In genomic region chr19:47891923-47892666, GRCh38 we compare ENCODE assay signal across 1 cellular context.
TF ChIP-seq lines count a peak whose summit lies in the region.

No MANE protein-coding gene starts in this region.

TF ChIP-seq in K562, 482 proteins besides CTCF, POLR2A, EP300 and RAD21 (continued from another document and continues in another):
- TF ChIP-seq ZNF766 (CRISPR knock-in tag; conservative IDR thresholded peaks at IDR 0.05): peak; percentile 98
- peak; percentile 93 for TF ChIP-seq TARDBP (IDR thresholded peaks at IDR 0.05)
- TF ChIP-seq HNRNPH1 (optimal IDR thresholded peaks at IDR 0.05; ENCODE audit: low read depth, low read length): no peak
- TF ChIP-seq GTF2E2 (tag; IDR thresholded peaks at IDR 0.05): peak; percentile 65; the same call in 1 of the 2 replicates
- no peak for TF ChIP-seq CCAR2 (IDR thresholded peaks at IDR 0.05; ENCODE audit: low read depth, low read length)
- no peak for TF ChIP-seq BRD9 (IDR thresholded peaks at IDR 0.05; ENCODE audit: low read depth, partially characterized antibody)
- no peak for TF ChIP-seq CHD7 (IDR thresholded peaks at IDR 0.05; ENCODE audit: low read depth, low read length)
- peak; percentile 38 to 43; a peak in 3 of 4 replicates for TF ChIP-seq NRF1 (conservative IDR thresholded peaks at IDR 0.05 in 1 of 2, IDR thresholded peaks at IDR 0.05 in 1 of 2)
- no peak for TF ChIP-seq PHTF2 (CRISPR knock-in tag; IDR thresholded peaks at IDR 0.05)
- TF ChIP-seq PTTG1 (tag; IDR thresholded peaks at IDR 0.05; ENCODE audit: low read depth): no peak
- no peak for TF ChIP-seq GTF3C2 (IDR thresholded peaks at IDR 0.05; ENCODE audit: borderline replicate concordance, extremely low read depth, insufficient read length)
- peak; percentile 38; the same call in 1 of the 2 replicates for TF ChIP-seq BCL6 (CRISPR knock-in tag; IDR thresholded peaks at IDR 0.05)
- TF ChIP-seq EHMT2 (IDR thresholded peaks at IDR 0.05): no peak
- TF ChIP-seq TRIM24 (IDR thresholded peaks at IDR 0.05): peak; percentile 99
- TF ChIP-seq NKRF (IDR thresholded peaks at IDR 0.05; ENCODE audit: borderline replicate concordance): no peak
- peak; percentile 82 for TF ChIP-seq HMBOX1 (IDR thresholded peaks at IDR 0.05)
- TF ChIP-seq ZNF407 (IDR thresholded peaks at IDR 0.05; ENCODE audit: low read depth): no peak
- peak; percentile 98 for TF ChIP-seq POLR2AphosphoS5 (IDR thresholded peaks at IDR 0.05; ENCODE audit: control insufficient read depth, insufficient read depth, low read depth, low read length)
- TF ChIP-seq ZNF699 (CRISPR knock-in tag; IDR thresholded peaks at IDR 0.05; ENCODE audit: insufficient replicate concordance): no peak
- peak; percentile 98 for TF ChIP-seq PHB2 (IDR thresholded peaks at IDR 0.05; ENCODE audit: low read depth)
- no peak for TF ChIP-seq ZHX1 (conservative IDR thresholded peaks at IDR 0.05; ENCODE audit: low read length)
- TF ChIP-seq ZNF140 (CRISPR knock-in tag; IDR thresholded peaks at IDR 0.05): no peak
